ENCODE assay signal across 1 cellular context in the genomic region with DNA sequence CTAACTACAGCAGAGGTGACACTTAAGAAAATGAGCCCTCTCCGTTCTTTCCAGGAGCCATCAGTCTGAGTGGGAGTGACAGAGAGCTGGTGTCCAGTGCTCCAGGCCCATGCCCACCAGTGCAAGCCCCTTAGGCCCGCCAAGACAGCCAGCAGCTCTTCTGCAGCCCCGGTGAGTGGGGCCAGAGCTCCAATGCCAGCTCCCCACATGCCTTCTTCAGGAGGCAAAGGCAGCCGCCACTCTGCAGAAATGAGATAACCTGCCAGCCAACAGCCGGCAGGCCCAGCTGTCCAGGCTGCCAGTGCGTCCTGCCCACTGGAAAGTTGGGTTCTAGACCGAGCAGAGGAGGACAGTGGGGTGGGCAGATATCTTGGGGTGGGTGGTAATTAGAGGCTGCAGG.
TF ChIP-seq lines count a peak whose summit lies in the region.

No MANE protein-coding gene starts in this region.

TF ChIP-seq in GM23338, 12 proteins besides CTCF, POLR2A, EP300 and RAD21 (continued from another document):
- TF ChIP-seq, protein P1, sequence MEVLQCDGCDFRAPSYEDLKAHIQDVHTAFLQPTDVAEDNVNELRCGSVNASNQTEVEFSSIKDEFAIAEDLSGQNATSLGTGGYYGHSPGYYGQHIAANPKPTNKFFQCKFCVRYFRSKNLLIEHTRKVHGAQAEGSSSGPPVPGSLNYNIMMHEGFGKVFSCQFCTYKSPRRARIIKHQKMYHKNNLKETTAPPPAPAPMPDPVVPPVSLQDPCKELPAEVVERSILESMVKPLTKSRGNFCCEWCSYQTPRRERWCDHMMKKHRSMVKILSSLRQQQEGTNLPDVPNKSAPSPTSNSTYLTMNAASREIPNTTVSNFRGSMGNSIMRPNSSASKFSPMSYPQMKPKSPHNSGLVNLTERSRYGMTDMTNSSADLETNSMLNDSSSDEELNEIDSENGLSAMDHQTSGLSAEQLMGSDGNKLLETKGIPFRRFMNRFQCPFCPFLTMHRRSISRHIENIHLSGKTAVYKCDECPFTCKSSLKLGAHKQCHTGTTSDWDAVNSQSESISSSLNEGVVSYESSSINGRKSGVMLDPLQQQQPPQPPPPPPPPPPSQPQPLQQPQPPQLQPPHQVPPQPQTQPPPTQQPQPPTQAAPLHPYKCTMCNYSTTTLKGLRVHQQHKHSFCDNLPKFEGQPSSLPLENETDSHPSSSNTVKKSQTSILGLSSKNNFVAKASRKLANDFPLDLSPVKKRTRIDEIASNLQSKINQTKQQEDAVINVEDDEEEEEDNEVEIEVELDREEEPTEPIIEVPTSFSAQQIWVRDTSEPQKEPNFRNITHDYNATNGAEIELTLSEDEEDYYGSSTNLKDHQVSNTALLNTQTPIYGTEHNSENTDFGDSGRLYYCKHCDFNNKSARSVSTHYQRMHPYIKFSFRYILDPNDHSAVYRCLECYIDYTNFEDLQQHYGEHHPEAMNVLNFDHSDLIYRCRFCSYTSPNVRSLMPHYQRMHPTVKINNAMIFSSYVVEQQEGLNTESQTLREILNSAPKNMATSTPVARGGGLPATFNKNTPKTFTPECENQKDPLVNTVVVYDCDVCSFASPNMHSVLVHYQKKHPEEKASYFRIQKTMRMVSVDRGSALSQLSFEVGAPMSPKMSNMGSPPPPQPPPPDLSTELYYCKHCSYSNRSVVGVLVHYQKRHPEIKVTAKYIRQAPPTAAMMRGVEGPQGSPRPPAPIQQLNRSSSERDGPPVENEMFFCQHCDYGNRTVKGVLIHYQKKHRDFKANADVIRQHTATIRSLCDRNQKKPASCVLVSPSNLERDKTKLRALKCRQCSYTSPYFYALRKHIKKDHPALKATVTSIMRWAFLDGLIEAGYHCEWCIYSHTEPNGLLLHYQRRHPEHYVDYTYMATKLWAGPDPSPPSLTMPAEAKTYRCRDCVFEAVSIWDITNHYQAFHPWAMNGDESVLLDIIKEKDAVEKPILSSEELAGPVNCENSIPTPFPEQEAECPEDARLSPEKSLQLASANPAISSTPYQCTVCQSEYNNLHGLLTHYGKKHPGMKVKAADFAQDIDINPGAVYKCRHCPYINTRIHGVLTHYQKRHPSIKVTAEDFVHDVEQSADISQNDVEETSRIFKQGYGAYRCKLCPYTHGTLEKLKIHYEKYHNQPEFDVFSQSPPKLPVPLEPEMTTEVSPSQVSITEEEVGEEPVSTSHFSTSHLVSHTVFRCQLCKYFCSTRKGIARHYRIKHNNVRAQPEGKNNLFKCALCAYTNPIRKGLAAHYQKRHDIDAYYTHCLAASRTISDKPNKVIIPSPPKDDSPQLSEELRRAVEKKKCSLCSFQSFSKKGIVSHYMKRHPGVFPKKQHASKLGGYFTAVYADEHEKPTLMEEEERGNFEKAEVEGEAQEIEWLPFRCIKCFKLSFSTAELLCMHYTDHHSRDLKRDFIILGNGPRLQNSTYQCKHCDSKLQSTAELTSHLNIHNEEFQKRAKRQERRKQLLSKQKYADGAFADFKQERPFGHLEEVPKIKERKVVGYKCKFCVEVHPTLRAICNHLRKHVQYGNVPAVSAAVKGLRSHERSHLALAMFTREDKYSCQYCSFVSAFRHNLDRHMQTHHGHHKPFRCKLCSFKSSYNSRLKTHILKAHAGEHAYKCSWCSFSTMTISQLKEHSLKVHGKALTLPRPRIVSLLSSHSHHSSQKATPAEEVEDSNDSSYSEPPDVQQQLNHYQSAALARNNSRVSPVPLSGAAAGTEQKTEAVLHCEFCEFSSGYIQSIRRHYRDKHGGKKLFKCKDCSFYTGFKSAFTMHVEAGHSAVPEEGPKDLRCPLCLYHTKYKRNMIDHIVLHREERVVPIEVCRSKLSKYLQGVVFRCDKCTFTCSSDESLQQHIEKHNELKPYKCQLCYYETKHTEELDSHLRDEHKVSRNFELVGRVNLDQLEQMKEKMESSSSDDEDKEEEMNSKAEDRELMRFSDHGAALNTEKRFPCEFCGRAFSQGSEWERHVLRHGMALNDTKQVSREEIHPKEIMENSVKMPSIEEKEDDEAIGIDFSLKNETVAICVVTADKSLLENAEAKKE (CRISPR knock-in tag; IDR thresholded peaks at IDR 0.05): no peak
- no peak for TF ChIP-seq JUNB (IDR thresholded peaks at IDR 0.05; ENCODE audit: unreplicated experiment)
TF ChIP-seq in GM23338: peak in this region for 0.
